In the genomic region with DNA sequence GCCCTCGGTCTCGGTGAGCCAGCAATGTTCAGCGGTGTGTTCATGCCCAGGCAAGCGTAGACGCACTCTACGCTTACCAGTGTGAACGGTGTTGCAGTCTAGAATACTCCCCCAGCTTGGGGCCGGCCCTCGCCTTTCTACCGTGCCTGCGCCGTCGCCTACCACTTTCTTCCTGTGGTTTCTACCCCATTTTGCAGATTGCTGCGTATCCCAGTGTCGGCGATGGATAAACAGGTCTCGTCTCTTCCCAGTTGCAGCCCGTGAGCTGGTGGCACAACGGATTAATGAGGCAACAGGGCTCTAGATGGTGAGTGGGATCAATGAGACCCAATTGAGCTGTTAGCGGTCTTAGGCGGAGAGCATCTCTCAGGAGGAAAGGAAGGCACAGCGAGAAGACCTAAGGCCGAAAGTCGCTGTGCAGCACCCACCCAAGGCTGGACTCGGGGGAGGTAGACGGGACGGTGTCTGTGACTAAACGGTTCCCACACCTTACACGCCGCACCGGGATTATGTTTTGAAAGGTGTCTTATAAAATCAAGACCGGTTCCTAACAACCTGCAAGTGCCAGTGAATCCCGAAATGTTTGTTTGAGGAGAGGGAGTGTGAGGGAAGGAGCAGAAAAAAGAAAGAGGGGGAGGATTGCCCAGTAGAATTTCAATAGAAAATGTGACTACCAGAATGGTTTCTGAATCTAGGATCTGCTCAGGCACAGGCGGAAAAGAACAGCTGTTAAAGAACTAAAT, we compare ENCODE assay signal across 24 cellular contexts. TPM values are rescaled to one million over a fixed set of nuclear protein-coding genes. Genes with fewer than 3 reads are reported as not detected.
DNase-seq lines count a peak whose midpoint lies in the region; ATAC-seq and TF ChIP-seq lines count a peak whose summit lies in the region.
"Had no signal": no experiment of that assay in that cellular context is flagged by ENCODE, and none has a peak within 500 bp of the region (broad histone marks: within the 10 kb centered on the region; RNA-seq: fewer than 3 reads in every experiment).

No MANE protein-coding gene starts in this region.

- H3K36me3 ChIP-seq in suprapubic skin: no peaks in the 10 kb centered on the region
- H3K36me3 ChIP-seq: SJCRH30, vagina had no signal

- peak overlapping the region; percentile 61 for H3K27ac Mint-ChIP-seq in activated naive CD8-positive, alpha-beta T cell
- no peak overlapping the region for H3K27ac Mint-ChIP-seq in activated naive CD8-positive, alpha-beta T cell treated with anti-CD3 and anti-CD28 coated beads, Interleukin-2, amount 50 U/mL, for 24 hours
- H3K27ac Mint-ChIP-seq in IgD-negative memory B cell: peak overlapping the region; percentile 46 to 78 (median 58)
- no peak overlapping the region for H3K27ac Mint-ChIP-seq in stimulated activated effector memory CD8-positive, alpha-beta T cell treated with anti-CD3 and anti-CD28 coated beads, Interleukin-12 subunit alpha, Interleukin-12 subunit beta, amount 100 ng/mL, for 72 hours

- no peak for TF ChIP-seq EP300 in suprapubic skin (IDR thresholded peaks at IDR 0.05)

- peaks cover 7% of the 10 kb centered on the region for H3K36me3 Mint-ChIP-seq in activated naive CD8-positive, alpha-beta T cell
- H3K36me3 Mint-ChIP-seq in activated naive CD8-positive, alpha-beta T cell treated with anti-CD3 and anti-CD28 coated beads, Interleukin-2, amount 50 U/mL, for 24 hours (ENCODE audit: low read depth): peaks cover 9% of the 10 kb centered on the region
- H3K36me3 Mint-ChIP-seq in IgD-negative memory B cell: peaks cover 5% of the 10 kb centered on the region
- H3K36me3 Mint-ChIP-seq in stimulated activated effector memory CD8-positive, alpha-beta T cell treated with anti-CD3 and anti-CD28 coated beads, Interleukin-12 subunit alpha, Interleukin-12 subunit beta, amount 100 ng/mL, for 72 hours: peaks cover 17% of the 10 kb centered on the region

- no peak for DNase-seq in activated naive CD8-positive, alpha-beta T cell treated with anti-CD3 and anti-CD28 coated beads, Interleukin-2, amount 50 U/mL, for 24 hours
- no peak for DNase-seq in foreskin keratinocyte
- no peak for DNase-seq in stimulated activated effector memory CD8-positive, alpha-beta T cell treated with anti-CD3 and anti-CD28 coated beads, Interleukin-12 subunit alpha, Interleukin-12 subunit beta, amount 100 ng/mL, for 72 hours (ENCODE audit: low spot score in 2 of 2)
- DNase-seq in suprapubic skin (ENCODE audit: low spot score in 2 of 2): no peak
- DNase-seq in AG08395 (ENCODE audit: low spot score): no peak
- DNase-seq in GM19238 (ENCODE audit: insufficient read length, low spot score): no peak
- DNase-seq: activated CD8-positive, alpha-beta memory T cell treated with anti-CD3 and anti-CD28 coated beads, Interleukin-2, amount 50 U/mL, for 4 hours; DND-41; KBM-7; NCI-H1436; NCI-H345; SJCRH30; small intestine; stimulated activated naive CD4-positive, alpha-beta T cell treated with Interleukin-2 at 50 U/mL for 16 hours had no signal

- no peak for TF ChIP-seq POLR2A in suprapubic skin (IDR thresholded peaks at IDR 0.05)

- 13% methylated on average over 34 of the region's 34 CpGs for WGBS in suprapubic skin

- TF ChIP-seq CTCF in foreskin keratinocyte (conservative IDR thresholded peaks at IDR 0.05) (no peak), suprapubic skin (IDR thresholded peaks at IDR 0.05) (no peak)

- H3K27ac ChIP-seq in foreskin keratinocyte: no peak overlapping the region
- no peak overlapping the region for H3K27ac ChIP-seq in suprapubic skin
- H3K27ac ChIP-seq: SJCRH30, vagina had no signal

- ATAC-seq in activated naive CD8-positive, alpha-beta T cell treated with anti-CD3 and anti-CD28 coated beads, Interleukin-2, amount 50 U/mL, for 24 hours: no peak
- peak; percentile 31 for ATAC-seq in foreskin keratinocyte
- no peak for ATAC-seq in stimulated activated effector memory CD8-positive, alpha-beta T cell treated with anti-CD3 and anti-CD28 coated beads, Interleukin-12 subunit alpha, Interleukin-12 subunit beta, amount 100 ng/mL, for 72 hours
- ATAC-seq: HCT116 had no signal

- peaks cover 100% of the 10 kb centered on the region for H3K27me3 ChIP-seq in foreskin keratinocyte
- peaks cover 100% of the 10 kb centered on the region for H3K27me3 ChIP-seq in suprapubic skin
- H3K27me3 ChIP-seq: SJCRH30 had no signal

- H3K4me3 Mint-ChIP-seq in activated naive CD8-positive, alpha-beta T cell: peak overlapping the region; percentile 10
- H3K4me3 Mint-ChIP-seq in activated naive CD8-positive, alpha-beta T cell treated with anti-CD3 and anti-CD28 coated beads, Interleukin-2, amount 50 U/mL, for 24 hours: no peak overlapping the region
- H3K4me3 Mint-ChIP-seq in IgD-negative memory B cell: peak overlapping the region; percentile 12 to 70 (median 62)
- peak overlapping the region; percentile 26 for H3K4me3 Mint-ChIP-seq in stimulated activated effector memory CD8-positive, alpha-beta T cell treated with anti-CD3 and anti-CD28 coated beads, Interleukin-12 subunit alpha, Interleukin-12 subunit beta, amount 100 ng/mL, for 72 hours
- H3K4me3 Mint-ChIP-seq: central memory CD8-positive, alpha-beta T cell had no signal

- H3K4me1 ChIP-seq in foreskin keratinocyte (no peaks in the 10 kb centered on the region), suprapubic skin (peaks cover 46% of the 10 kb centered on the region)
- H3K4me1 ChIP-seq: SJCRH30 had no signal

- H3K27me3 Mint-ChIP-seq in activated naive CD8-positive, alpha-beta T cell: peaks cover 58% of the 10 kb centered on the region
- peaks cover 81% of the 10 kb centered on the region for H3K27me3 Mint-ChIP-seq in activated naive CD8-positive, alpha-beta T cell treated with anti-CD3 and anti-CD28 coated beads, Interleukin-2, amount 50 U/mL, for 24 hours
- peaks cover 44% of the 10 kb centered on the region for H3K27me3 Mint-ChIP-seq in IgD-negative memory B cell

- H3K4me3 ChIP-seq in suprapubic skin: no peak overlapping the region
- H3K4me3 ChIP-seq: SJCRH30, vagina had no signal

- no peaks in the 10 kb centered on the region for H3K9me3 ChIP-seq in suprapubic skin
- H3K9me3 ChIP-seq: SJCRH30, vagina had no signal

- H3K4me1 Mint-ChIP-seq in activated naive CD8-positive, alpha-beta T cell (ENCODE audit: low read depth): peaks cover 33% of the 10 kb centered on the region
- peaks cover 26% of the 10 kb centered on the region for H3K4me1 Mint-ChIP-seq in activated naive CD8-positive, alpha-beta T cell treated with anti-CD3 and anti-CD28 coated beads, Interleukin-2, amount 50 U/mL, for 24 hours
- peaks cover 10 to 19% (median 12%) of the 10 kb centered on the region in 3 donors for H3K4me1 Mint-ChIP-seq in IgD-negative memory B cell
- H3K4me1 Mint-ChIP-seq in stimulated activated effector memory CD8-positive, alpha-beta T cell treated with anti-CD3 and anti-CD28 coated beads, Interleukin-12 subunit alpha, Interleukin-12 subunit beta, amount 100 ng/mL, for 72 hours: peaks cover 36% of the 10 kb centered on the region

- H3K9me3 Mint-ChIP-seq in activated naive CD8-positive, alpha-beta T cell (ENCODE audit: low read depth): no peaks in the 10 kb centered on the region
- H3K9me3 Mint-ChIP-seq in activated naive CD8-positive, alpha-beta T cell treated with anti-CD3 and anti-CD28 coated beads, Interleukin-2, amount 50 U/mL, for 24 hours: peaks cover 15% of the 10 kb centered on the region
- H3K9me3 Mint-ChIP-seq in IgD-negative memory B cell: peaks cover 1 to 19% (median 1%) of the 10 kb centered on the region in 3 donors
- peaks cover 10% of the 10 kb centered on the region for H3K9me3 Mint-ChIP-seq in stimulated activated effector memory CD8-positive, alpha-beta T cell treated with anti-CD3 and anti-CD28 coated beads, Interleukin-12 subunit alpha, Interleukin-12 subunit beta, amount 100 ng/mL, for 72 hours

RNA-seq across cellular contexts. Expression of a gene that starts 5.8 kb away (rescaled TPM):
- not detected for polyA plus RNA-seq in IgD-negative memory B cell
- not detected in 2 replicates for total RNA-seq in foreskin keratinocyte
- polyA plus RNA-seq in foreskin keratinocyte: not detected in 2 replicates
- total RNA-seq in suprapubic skin: not detected
- total RNA-seq: frontal cortex, lung microvascular endothelial cell, osteocyte, SJCRH30, vagina had no signal
- polyA plus RNA-seq: adipose tissue, BJ, small intestine had no signal

Comparison
In these comparisons a context has a peak if more than half of its experiments do, and no peak if none do; other contexts are left out.
1. H3K27ac Mint-ChIP-seq: peak in activated naive CD8-positive, alpha-beta T cell (single experiment) and IgD-negative memory B cell (3 of 3); none in activated naive CD8-positive, alpha-beta T cell treated with anti-CD3 and anti-CD28 coated beads, Interleukin-2, amount 50 U/mL, for 24 hours (single experiment) and stimulated activated effector memory CD8-positive, alpha-beta T cell treated with anti-CD3 and anti-CD28 coated beads, Interleukin-12 subunit alpha, Interleukin-12 subunit beta, amount 100 ng/mL, for 72 hours (single experiment).